Comparison of ENCODE assay signal across 1 cellular context in the genomic region with DNA sequence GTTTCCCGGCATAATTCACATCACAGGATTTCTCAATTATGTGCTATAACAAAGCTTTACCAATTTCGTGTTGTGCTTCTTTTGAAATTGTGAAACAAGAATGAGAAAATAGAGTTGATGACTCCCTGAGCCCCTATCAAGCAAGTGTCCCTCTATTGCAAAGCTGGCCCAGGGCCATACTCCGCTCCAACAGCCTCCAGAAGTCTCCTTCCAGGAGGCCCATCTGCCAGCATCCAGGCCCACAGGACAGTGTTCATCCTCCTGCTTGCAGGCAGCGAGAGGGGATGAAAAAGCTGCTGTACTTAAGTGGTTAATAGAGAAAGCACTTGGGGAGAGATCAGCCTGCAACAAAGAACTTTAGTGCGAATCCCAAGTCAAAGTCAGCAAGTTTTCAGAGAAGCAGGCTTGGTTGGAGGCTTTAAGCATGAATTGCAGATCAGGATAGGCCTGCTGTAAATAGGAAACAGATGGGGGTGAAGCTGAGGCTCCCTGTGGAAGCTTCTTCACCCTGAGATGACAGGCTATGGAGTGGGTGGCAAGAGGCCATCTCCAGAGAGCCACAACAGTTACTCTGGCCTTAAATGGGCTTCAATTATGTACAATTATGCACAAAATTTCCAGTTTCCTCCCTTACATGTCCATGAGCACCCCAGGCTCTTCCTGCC.
TF ChIP-seq lines count a peak whose summit lies in the region.

No MANE protein-coding gene starts in this region.

TF ChIP-seq in WTC11, 78 proteins besides CTCF, POLR2A, EP300 and RAD21 (continued from another document):
- TF ChIP-seq USF2 (CRISPR knock-in tag; IDR thresholded peaks at IDR 0.05) (no peak), SOX15 (CRISPR knock-in tag; IDR thresholded peaks at IDR 0.05) (no peak), MXD4 (CRISPR knock-in tag; IDR thresholded peaks at IDR 0.05; ENCODE audit: borderline replicate concordance) (no peak), ZNF232 (CRISPR knock-in tag; IDR thresholded peaks at IDR 0.05) (no peak), OVOL2 (CRISPR knock-in tag; IDR thresholded peaks at IDR 0.05; ENCODE audit: borderline replicate concordance) (no peak)
